1 cellular context compared by ENCODE assay signal in genomic region chrX:131405497-131405896, GRCh38.
TF ChIP-seq lines count a peak whose summit lies in the region.

No MANE protein-coding gene starts in this region.

TF ChIP-seq in GM23338, 12 proteins besides CTCF, POLR2A, EP300 and RAD21 (continued from another document):
- TF ChIP-seq, protein P1, sequence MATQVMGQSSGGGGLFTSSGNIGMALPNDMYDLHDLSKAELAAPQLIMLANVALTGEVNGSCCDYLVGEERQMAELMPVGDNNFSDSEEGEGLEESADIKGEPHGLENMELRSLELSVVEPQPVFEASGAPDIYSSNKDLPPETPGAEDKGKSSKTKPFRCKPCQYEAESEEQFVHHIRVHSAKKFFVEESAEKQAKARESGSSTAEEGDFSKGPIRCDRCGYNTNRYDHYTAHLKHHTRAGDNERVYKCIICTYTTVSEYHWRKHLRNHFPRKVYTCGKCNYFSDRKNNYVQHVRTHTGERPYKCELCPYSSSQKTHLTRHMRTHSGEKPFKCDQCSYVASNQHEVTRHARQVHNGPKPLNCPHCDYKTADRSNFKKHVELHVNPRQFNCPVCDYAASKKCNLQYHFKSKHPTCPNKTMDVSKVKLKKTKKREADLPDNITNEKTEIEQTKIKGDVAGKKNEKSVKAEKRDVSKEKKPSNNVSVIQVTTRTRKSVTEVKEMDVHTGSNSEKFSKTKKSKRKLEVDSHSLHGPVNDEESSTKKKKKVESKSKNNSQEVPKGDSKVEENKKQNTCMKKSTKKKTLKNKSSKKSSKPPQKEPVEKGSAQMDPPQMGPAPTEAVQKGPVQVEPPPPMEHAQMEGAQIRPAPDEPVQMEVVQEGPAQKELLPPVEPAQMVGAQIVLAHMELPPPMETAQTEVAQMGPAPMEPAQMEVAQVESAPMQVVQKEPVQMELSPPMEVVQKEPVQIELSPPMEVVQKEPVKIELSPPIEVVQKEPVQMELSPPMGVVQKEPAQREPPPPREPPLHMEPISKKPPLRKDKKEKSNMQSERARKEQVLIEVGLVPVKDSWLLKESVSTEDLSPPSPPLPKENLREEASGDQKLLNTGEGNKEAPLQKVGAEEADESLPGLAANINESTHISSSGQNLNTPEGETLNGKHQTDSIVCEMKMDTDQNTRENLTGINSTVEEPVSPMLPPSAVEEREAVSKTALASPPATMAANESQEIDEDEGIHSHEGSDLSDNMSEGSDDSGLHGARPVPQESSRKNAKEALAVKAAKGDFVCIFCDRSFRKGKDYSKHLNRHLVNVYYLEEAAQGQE (IDR thresholded peaks at IDR 0.05; ENCODE audit: unreplicated experiment), result no peak
- TF ChIP-seq CREB1 (CRISPR knock-in tag; IDR thresholded peaks at IDR 0.05; ENCODE audit: low read depth), result no peak
- no peak for TF ChIP-seq STAT1 (IDR thresholded peaks at IDR 0.05; ENCODE audit: unreplicated experiment)
- TF ChIP-seq ETS1 (IDR thresholded peaks at IDR 0.05), result no peak
- TF ChIP-seq JUNB (IDR thresholded peaks at IDR 0.05; ENCODE audit: unreplicated experiment), result no peak
TF ChIP-seq in GM23338: peak in this region for 0.
